In the genomic region with DNA sequence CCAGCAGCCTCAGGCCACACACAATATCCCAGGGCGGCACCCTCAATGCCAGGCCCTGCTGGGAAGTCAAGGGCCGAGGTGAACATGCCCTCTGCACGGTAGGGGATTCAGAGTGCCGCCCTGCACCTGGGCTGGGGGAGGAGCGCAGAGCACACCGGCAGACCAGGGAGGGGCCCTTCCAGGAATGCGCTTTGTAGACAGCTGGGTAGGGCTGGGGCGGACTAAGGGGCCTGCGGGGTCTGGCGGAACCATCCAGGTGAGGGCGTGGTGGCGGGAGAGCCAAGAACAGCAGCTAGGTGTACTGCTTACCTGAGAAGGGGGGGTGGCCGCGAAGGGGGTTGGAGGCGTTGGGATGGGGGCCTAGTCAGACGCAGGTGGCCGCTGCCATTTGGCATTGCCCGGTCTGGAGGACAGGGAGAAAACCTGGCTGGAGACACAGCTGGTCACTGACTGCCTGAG, we compare ENCODE assay signal across 3 cellular contexts.
TF ChIP-seq lines count a peak whose summit lies in the region.

No MANE protein-coding gene starts in this region.

TF ChIP-seq in A549, 52 proteins besides CTCF, POLR2A, EP300 and RAD21:
- TF ChIP-seq CHD2 (IDR thresholded peaks at IDR 0.05; ENCODE audit: low read length, partially characterized antibody) (no peak), EHF (CRISPR knock-in tag; IDR thresholded peaks at IDR 0.05) (no peak)
- TF ChIP-seq, protein P1, sequence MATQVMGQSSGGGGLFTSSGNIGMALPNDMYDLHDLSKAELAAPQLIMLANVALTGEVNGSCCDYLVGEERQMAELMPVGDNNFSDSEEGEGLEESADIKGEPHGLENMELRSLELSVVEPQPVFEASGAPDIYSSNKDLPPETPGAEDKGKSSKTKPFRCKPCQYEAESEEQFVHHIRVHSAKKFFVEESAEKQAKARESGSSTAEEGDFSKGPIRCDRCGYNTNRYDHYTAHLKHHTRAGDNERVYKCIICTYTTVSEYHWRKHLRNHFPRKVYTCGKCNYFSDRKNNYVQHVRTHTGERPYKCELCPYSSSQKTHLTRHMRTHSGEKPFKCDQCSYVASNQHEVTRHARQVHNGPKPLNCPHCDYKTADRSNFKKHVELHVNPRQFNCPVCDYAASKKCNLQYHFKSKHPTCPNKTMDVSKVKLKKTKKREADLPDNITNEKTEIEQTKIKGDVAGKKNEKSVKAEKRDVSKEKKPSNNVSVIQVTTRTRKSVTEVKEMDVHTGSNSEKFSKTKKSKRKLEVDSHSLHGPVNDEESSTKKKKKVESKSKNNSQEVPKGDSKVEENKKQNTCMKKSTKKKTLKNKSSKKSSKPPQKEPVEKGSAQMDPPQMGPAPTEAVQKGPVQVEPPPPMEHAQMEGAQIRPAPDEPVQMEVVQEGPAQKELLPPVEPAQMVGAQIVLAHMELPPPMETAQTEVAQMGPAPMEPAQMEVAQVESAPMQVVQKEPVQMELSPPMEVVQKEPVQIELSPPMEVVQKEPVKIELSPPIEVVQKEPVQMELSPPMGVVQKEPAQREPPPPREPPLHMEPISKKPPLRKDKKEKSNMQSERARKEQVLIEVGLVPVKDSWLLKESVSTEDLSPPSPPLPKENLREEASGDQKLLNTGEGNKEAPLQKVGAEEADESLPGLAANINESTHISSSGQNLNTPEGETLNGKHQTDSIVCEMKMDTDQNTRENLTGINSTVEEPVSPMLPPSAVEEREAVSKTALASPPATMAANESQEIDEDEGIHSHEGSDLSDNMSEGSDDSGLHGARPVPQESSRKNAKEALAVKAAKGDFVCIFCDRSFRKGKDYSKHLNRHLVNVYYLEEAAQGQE (IDR thresholded peaks at IDR 0.05): no peak

TF ChIP-seq in HCT116, 20 proteins besides CTCF, POLR2A, EP300 and RAD21 (continued from another document):
- TF ChIP-seq YY1 (IDR thresholded peaks at IDR 0.05; ENCODE audit: extremely low read depth, insufficient replicate concordance, low read depth, low read length): no peak
- no peak for TF ChIP-seq TCF7L2 (IDR thresholded peaks at IDR 0.05; ENCODE audit: borderline replicate concordance, extremely low read depth, insufficient read depth, insufficient read length)
- no peak for TF ChIP-seq SIN3A (IDR thresholded peaks at IDR 0.05; ENCODE audit: low read depth)
- TF ChIP-seq, protein P2, sequence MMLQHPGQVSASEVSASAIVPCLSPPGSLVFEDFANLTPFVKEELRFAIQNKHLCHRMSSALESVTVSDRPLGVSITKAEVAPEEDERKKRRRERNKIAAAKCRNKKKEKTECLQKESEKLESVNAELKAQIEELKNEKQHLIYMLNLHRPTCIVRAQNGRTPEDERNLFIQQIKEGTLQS (IDR thresholded peaks at IDR 0.05): no peak
- TF ChIP-seq EZH2phosphoT487 (IDR thresholded peaks at IDR 0.05; ENCODE audit: borderline replicate concordance): no peak
- TF ChIP-seq EZH2 (IDR thresholded peaks at IDR 0.05): no peak
- no peak for TF ChIP-seq SRF (IDR thresholded peaks at IDR 0.05; ENCODE audit: low read depth)
- no peak for TF ChIP-seq POLR2AphosphoS5 (IDR thresholded peaks at IDR 0.05; ENCODE audit: low read depth, low read length)
- TF ChIP-seq ZNF274 (IDR thresholded peaks at IDR 0.05; ENCODE audit: low read depth, low read length): no peak
- no peak for TF ChIP-seq CEBPB (IDR thresholded peaks at IDR 0.05; ENCODE audit: low read depth)

TF ChIP-seq in GM12891, 5 proteins besides CTCF, POLR2A, EP300 and RAD21:
- TF ChIP-seq PAX5 (IDR thresholded peaks at IDR 0.05; ENCODE audit: insufficient read depth, low read length, severe bottlenecking) (no peak), POLR2AphosphoS5 (IDR thresholded peaks at IDR 0.05; ENCODE audit: low read depth, low read length) (no peak), SPI1 (IDR thresholded peaks at IDR 0.05; ENCODE audit: low read depth, low read length) (no peak), TAF1 (IDR thresholded peaks at IDR 0.05; ENCODE audit: low read depth, low read length) (no peak), POU2F2 (IDR thresholded peaks at IDR 0.05; ENCODE audit: low read depth, low read length) (no peak)
